ENCODE assay signal across 1 cellular context in the genomic region with DNA sequence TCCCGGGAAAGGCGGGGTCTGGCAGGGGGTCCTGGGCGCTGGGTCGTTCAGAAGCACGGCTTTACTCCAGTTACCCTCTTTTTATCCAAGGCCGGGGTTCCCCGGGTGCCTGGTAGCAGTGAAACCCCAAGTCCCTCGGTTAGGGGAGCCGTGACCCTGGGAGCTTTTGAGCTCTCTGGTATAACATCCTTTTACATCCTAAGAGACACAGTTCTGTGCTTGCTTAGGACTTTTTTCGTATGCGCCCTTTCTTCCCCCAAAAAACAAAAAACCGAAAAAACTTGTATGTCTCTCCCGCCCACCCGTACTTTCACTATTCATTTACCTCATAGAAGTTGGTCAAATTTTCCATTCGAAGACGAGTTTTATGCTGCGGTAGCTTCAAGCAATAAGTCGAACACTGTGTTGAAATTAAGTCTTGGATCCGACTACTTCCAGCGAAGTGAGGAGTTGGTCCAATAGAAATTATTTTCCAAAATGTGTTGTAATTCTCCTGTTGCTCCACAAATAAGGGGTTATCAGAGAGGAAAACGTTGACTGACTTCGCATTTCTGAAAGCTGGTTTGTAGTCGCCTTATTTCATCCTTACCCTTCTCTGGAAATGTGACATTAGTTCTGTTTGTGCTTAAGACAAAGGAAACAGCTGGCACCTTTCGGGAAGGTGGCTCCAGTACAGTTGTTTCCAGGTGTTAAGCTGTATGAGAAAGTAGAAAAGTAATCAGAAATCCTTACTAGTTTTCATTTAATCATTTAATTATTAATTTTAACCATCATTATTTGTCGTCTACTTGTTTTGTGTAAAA.
A peak's percentile ranks its signal among the peaks of the same experiment; 100 is the strongest.
TF ChIP-seq lines count a peak whose summit lies in the region.

No MANE protein-coding gene starts in this region.

TF ChIP-seq in GM12878, 131 proteins besides CTCF, POLR2A, EP300 and RAD21 (continued from another document and continues in another):
- TF ChIP-seq NFXL1 (IDR thresholded peaks at IDR 0.05; ENCODE audit: borderline replicate concordance): no peak
- TF ChIP-seq RB1 (IDR thresholded peaks at IDR 0.05; ENCODE audit: borderline replicate concordance): no peak
- TF ChIP-seq, protein P1, sequence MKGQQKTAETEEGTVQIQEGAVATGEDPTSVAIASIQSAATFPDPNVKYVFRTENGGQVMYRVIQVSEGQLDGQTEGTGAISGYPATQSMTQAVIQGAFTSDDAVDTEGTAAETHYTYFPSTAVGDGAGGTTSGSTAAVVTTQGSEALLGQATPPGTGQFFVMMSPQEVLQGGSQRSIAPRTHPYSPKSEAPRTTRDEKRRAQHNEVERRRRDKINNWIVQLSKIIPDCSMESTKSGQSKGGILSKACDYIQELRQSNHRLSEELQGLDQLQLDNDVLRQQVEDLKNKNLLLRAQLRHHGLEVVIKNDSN (IDR thresholded peaks at IDR 0.05; ENCODE audit: borderline replicate concordance, extremely low read length, insufficient read depth, low read depth, low read length): no peak
- no peak for TF ChIP-seq MXI1 (IDR thresholded peaks at IDR 0.05; ENCODE audit: low read depth, low read length)
- TF ChIP-seq SMAD5 (IDR thresholded peaks at IDR 0.05; ENCODE audit: low read depth): no peak
- TF ChIP-seq, protein P2, sequence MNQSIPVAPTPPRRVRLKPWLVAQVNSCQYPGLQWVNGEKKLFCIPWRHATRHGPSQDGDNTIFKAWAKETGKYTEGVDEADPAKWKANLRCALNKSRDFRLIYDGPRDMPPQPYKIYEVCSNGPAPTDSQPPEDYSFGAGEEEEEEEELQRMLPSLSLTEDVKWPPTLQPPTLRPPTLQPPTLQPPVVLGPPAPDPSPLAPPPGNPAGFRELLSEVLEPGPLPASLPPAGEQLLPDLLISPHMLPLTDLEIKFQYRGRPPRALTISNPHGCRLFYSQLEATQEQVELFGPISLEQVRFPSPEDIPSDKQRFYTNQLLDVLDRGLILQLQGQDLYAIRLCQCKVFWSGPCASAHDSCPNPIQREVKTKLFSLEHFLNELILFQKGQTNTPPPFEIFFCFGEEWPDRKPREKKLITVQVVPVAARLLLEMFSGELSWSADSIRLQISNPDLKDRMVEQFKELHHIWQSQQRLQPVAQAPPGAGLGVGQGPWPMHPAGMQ (IDR thresholded peaks at IDR 0.05; ENCODE audit: borderline replicate concordance): no peak; the same call in 1 of the 2 replicates
- no peak for TF ChIP-seq IKZF1 (conservative IDR thresholded peaks at IDR 0.05)
- TF ChIP-seq KLF5 (IDR thresholded peaks at IDR 0.05; ENCODE audit: partially characterized antibody): no peak
- TF ChIP-seq NR2C1 (IDR thresholded peaks at IDR 0.05): no peak
- no peak for TF ChIP-seq NRF1 (conservative IDR thresholded peaks at IDR 0.05; ENCODE audit: low read depth, low read length)
- no peak for TF ChIP-seq DPF2 (IDR thresholded peaks at IDR 0.05)
- TF ChIP-seq, protein P3, sequence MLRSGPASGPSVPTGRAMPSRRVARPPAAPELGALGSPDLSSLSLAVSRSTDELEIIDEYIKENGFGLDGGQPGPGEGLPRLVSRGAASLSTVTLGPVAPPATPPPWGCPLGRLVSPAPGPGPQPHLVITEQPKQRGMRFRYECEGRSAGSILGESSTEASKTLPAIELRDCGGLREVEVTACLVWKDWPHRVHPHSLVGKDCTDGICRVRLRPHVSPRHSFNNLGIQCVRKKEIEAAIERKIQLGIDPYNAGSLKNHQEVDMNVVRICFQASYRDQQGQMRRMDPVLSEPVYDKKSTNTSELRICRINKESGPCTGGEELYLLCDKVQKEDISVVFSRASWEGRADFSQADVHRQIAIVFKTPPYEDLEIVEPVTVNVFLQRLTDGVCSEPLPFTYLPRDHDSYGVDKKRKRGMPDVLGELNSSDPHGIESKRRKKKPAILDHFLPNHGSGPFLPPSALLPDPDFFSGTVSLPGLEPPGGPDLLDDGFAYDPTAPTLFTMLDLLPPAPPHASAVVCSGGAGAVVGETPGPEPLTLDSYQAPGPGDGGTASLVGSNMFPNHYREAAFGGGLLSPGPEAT (IDR thresholded peaks at IDR 0.05; ENCODE audit: low read depth): peak; percentile 74; the same call in 1 of the 2 replicates
- TF ChIP-seq NFYA (IDR thresholded peaks at IDR 0.05; ENCODE audit: borderline replicate concordance, low read depth, low read length): no peak
- TF ChIP-seq HDGF (IDR thresholded peaks at IDR 0.05): no peak
- TF ChIP-seq, protein P4, sequence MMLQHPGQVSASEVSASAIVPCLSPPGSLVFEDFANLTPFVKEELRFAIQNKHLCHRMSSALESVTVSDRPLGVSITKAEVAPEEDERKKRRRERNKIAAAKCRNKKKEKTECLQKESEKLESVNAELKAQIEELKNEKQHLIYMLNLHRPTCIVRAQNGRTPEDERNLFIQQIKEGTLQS (IDR thresholded peaks at IDR 0.05; ENCODE audit: borderline replicate concordance, extremely low read depth, low read depth, low read length): no peak
- TF ChIP-seq, protein P5, sequence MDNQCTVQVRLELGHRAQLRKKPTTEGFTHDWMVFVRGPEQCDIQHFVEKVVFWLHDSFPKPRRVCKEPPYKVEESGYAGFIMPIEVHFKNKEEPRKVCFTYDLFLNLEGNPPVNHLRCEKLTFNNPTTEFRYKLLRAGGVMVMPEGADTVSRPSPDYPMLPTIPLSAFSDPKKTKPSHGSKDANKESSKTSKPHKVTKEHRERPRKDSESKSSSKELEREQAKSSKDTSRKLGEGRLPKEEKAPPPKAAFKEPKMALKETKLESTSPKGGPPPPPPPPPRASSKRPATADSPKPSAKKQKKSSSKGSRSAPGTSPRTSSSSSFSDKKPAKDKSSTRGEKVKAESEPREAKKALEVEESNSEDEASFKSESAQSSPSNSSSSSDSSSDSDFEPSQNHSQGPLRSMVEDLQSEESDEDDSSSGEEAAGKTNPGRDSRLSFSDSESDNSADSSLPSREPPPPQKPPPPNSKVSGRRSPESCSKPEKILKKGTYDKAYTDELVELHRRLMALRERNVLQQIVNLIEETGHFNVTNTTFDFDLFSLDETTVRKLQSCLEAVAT (IDR thresholded peaks at IDR 0.05): 0 out of 2 replicates have a peak, but pooled peaks have one; percentile 44
- TF ChIP-seq SP1 (IDR thresholded peaks at IDR 0.05; ENCODE audit: low read depth, low read length): no peak
- TF ChIP-seq, protein P6, sequence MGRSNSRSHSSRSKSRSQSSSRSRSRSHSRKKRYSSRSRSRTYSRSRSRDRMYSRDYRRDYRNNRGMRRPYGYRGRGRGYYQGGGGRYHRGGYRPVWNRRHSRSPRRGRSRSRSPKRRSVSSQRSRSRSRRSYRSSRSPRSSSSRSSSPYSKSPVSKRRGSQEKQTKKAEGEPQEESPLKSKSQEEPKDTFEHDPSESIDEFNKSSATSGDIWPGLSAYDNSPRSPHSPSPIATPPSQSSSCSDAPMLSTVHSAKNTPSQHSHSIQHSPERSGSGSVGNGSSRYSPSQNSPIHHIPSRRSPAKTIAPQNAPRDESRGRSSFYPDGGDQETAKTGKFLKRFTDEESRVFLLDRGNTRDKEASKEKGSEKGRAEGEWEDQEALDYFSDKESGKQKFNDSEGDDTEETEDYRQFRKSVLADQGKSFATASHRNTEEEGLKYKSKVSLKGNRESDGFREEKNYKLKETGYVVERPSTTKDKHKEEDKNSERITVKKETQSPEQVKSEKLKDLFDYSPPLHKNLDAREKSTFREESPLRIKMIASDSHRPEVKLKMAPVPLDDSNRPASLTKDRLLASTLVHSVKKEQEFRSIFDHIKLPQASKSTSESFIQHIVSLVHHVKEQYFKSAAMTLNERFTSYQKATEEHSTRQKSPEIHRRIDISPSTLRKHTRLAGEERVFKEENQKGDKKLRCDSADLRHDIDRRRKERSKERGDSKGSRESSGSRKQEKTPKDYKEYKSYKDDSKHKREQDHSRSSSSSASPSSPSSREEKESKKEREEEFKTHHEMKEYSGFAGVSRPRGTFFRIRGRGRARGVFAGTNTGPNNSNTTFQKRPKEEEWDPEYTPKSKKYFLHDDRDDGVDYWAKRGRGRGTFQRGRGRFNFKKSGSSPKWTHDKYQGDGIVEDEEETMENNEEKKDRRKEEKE (IDR thresholded peaks at IDR 0.05): no peak
- TF ChIP-seq MEF2B (IDR thresholded peaks at IDR 0.05; ENCODE audit: partially characterized antibody, poor library complexity, severe bottlenecking): no peak
- no peak for TF ChIP-seq RELA (IDR thresholded peaks at IDR 0.05; ENCODE audit: borderline replicate concordance, partially characterized antibody)
- TF ChIP-seq, protein P7, sequence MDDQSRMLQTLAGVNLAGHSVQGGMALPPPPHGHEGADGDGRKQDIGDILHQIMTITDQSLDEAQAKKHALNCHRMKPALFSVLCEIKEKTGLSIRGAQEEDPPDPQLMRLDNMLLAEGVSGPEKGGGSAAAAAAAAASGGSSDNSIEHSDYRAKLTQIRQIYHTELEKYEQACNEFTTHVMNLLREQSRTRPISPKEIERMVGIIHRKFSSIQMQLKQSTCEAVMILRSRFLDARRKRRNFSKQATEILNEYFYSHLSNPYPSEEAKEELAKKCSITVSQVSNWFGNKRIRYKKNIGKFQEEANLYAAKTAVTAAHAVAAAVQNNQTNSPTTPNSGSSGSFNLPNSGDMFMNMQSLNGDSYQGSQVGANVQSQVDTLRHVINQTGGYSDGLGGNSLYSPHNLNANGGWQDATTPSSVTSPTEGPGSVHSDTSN (IDR thresholded peaks at IDR 0.05; ENCODE audit: insufficient replicate concordance, low read depth, low read length): no peak
- TF ChIP-seq, protein P8, sequence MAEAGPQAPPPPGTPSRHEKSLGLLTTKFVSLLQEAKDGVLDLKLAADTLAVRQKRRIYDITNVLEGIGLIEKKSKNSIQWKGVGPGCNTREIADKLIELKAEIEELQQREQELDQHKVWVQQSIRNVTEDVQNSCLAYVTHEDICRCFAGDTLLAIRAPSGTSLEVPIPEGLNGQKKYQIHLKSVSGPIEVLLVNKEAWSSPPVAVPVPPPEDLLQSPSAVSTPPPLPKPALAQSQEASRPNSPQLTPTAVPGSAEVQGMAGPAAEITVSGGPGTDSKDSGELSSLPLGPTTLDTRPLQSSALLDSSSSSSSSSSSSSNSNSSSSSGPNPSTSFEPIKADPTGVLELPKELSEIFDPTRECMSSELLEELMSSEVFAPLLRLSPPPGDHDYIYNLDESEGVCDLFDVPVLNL (IDR thresholded peaks at IDR 0.05; ENCODE audit: low read depth, low read length): no peak
- TF ChIP-seq RUNX3 (IDR thresholded peaks at IDR 0.05; ENCODE audit: low read length): peak; percentile 89
- no peak for TF ChIP-seq ZNF207 (IDR thresholded peaks at IDR 0.05; ENCODE audit: borderline replicate concordance)
- no peak for TF ChIP-seq TBL1XR1 (IDR thresholded peaks at IDR 0.05; ENCODE audit: low read depth, low read length)
- TF ChIP-seq, protein P9, sequence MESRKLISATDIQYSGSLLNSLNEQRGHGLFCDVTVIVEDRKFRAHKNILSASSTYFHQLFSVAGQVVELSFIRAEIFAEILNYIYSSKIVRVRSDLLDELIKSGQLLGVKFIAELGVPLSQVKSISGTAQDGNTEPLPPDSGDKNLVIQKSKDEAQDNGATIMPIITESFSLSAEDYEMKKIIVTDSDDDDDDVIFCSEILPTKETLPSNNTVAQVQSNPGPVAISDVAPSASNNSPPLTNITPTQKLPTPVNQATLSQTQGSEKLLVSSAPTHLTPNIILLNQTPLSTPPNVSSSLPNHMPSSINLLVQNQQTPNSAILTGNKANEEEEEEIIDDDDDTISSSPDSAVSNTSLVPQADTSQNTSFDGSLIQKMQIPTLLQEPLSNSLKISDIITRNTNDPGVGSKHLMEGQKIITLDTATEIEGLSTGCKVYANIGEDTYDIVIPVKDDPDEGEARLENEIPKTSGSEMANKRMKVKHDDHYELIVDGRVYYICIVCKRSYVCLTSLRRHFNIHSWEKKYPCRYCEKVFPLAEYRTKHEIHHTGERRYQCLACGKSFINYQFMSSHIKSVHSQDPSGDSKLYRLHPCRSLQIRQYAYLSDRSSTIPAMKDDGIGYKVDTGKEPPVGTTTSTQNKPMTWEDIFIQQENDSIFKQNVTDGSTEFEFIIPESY (IDR thresholded peaks at IDR 0.05): no peak
- TF ChIP-seq PML (IDR thresholded peaks at IDR 0.05; ENCODE audit: low read length): no peak; the same call in 1 of the 2 replicates
- TF ChIP-seq, protein P10, sequence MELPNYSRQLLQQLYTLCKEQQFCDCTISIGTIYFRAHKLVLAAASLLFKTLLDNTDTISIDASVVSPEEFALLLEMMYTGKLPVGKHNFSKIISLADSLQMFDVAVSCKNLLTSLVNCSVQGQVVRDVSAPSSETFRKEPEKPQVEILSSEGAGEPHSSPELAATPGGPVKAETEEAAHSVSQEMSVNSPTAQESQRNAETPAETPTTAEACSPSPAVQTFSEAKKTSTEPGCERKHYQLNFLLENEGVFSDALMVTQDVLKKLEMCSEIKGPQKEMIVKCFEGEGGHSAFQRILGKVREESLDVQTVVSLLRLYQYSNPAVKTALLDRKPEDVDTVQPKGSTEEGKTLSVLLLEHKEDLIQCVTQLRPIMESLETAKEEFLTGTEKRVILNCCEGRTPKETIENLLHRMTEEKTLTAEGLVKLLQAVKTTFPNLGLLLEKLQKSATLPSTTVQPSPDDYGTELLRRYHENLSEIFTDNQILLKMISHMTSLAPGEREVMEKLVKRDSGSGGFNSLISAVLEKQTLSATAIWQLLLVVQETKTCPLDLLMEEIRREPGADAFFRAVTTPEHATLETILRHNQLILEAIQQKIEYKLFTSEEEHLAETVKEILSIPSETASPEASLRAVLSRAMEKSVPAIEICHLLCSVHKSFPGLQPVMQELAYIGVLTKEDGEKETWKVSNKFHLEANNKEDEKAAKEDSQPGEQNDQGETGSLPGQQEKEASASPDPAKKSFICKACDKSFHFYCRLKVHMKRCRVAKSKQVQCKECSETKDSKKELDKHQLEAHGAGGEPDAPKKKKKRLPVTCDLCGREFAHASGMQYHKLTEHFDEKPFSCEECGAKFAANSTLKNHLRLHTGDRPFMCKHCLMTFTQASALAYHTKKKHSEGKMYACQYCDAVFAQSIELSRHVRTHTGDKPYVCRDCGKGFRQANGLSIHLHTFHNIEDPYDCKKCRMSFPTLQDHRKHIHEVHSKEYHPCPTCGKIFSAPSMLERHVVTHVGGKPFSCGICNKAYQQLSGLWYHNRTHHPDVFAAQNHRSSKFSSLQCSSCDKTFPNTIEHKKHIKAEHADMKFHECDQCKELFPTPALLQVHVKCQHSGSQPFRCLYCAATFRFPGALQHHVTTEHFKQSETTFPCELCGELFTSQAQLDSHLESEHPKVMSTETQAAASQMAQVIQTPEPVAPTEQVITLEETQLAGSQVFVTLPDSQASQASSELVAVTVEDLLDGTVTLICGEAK (IDR thresholded peaks at IDR 0.05; ENCODE audit: borderline replicate concordance): no peak
- peak; percentile 71; the same call in 1 of the 2 replicates for TF ChIP-seq CBX5 (IDR thresholded peaks at IDR 0.05; ENCODE audit: low read depth)
- no peak for TF ChIP-seq SUZ12 (IDR thresholded peaks at IDR 0.05; ENCODE audit: unreplicated experiment)
- TF ChIP-seq CBX3 (IDR thresholded peaks at IDR 0.05; ENCODE audit: borderline replicate concordance, low read depth): no peak
- no peak for TF ChIP-seq ZSCAN29 (IDR thresholded peaks at IDR 0.05)
